ENCODE assay signal across 12 cellular contexts in the genomic region with DNA sequence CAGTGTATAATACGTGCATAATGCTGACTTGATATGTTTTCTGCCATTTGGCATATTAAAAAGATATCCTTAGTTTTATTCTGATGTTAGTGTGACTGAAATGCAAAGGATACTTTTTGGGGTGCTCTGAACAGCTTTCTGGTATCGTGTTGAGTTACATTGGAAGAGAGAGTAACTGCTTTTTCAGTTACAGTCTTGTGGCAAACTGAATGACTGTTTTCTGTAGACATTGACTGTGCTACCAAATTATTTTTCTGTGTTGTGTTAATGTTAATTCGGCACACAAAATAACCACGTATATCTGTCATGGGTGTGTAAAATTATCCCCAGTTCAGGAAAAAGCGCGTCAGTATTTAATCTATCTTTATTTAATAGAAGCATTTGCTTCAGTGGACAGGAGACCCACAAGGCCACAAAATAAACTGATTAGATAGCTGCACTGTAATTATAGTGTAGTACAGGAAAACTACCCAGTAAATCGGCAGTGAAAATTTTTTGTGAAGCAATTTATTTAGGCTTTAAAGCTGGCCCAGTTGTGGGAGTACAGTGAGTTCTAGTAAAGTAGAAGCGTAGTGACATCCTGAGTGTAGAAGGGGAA. TPM values are rescaled to one million over a fixed set of nuclear protein-coding genes. Genes with fewer than 3 reads are reported as not detected.
DNase-seq lines count a peak whose midpoint lies in the region; ATAC-seq and TF ChIP-seq lines count a peak whose summit lies in the region.
"Had no signal": no experiment of that assay in that cellular context is flagged by ENCODE, and none has a peak within 500 bp of the region (broad histone marks: within the 10 kb centered on the region; RNA-seq: fewer than 3 reads in every experiment).

No MANE protein-coding gene starts in this region.

- no peak for DNase-seq in cardiac muscle cell (ENCODE audit: low read depth in 1 of 2, low spot score in 1 of 2)
- DNase-seq in left cardiac atrium, result no peak
- no peak for DNase-seq in activated CD4-positive, alpha-beta memory T cell treated with anti-CD3 and anti-CD28 coated beads for 36 hours
- DNase-seq in hepatocyte (ENCODE audit: low spot score), result no peak
- DNase-seq in type B pancreatic cell (ENCODE audit: extremely low spot score, unreplicated experiment), result no peak
- no peak for DNase-seq in substantia nigra (lab: John Stamatoyannopoulos, UW)
- DNase-seq in NCI-H1930 (lab: John Stamatoyannopoulos, UW), result no peak
- DNase-seq: activated CD4-positive, CD25-positive, alpha-beta regulatory T cell treated with anti-CD3 and anti-CD28 coated beads, Interleukin-2, amount 50 U/mL, for 72 hours; AML-193; NCI-H1105; Peyer's patch had no signal

- H3K27me3 ChIP-seq in cardiac muscle cell, result no peaks in the 10 kb centered on the region
- H3K27me3 ChIP-seq in hepatocyte, result no peaks in the 10 kb centered on the region
- H3K27me3 ChIP-seq: Peyer's patch had no signal

- ATAC-seq in left cardiac atrium (no peak), GM18505 (IDR thresholded peaks at IDR 0.05; ENCODE audit: unreplicated experiment) (no peak)

- H2AFZ ChIP-seq in hepatocyte, result no peak overlapping the region

- peaks cover 35% of the 10 kb centered on the region for H4K20me1 ChIP-seq in hepatocyte (ENCODE audit: insufficient read depth, poor library complexity, severe bottlenecking)

- no peaks in the 10 kb centered on the region for H3K4me1 ChIP-seq in cardiac muscle cell (ENCODE audit: low read depth)
- peaks cover 23% of the 10 kb centered on the region for H3K4me1 ChIP-seq in hepatocyte (ENCODE audit: insufficient read depth)

- no peaks in the 10 kb centered on the region for H3K27me3 Mint-ChIP-seq in activated CD4-positive, alpha-beta memory T cell treated with anti-CD3 and anti-CD28 coated beads for 36 hours
- H3K27me3 Mint-ChIP-seq in type B pancreatic cell, result peaks cover 5% of the 10 kb centered on the region

- POLR2A ChIA-PET in activated CD4-positive, alpha-beta memory T cell treated with anti-CD3 and anti-CD28 coated beads for 36 hours (lab: Charles Lee), result interaction anchor here (0.7 to 1.4 kb wide), 2 partner anchors 33 to 72 kb away, joined by 3 read pairs; no protein-coding TSS in a partner anchor

- CTCF ChIA-PET in activated CD4-positive, alpha-beta memory T cell treated with anti-CD3 and anti-CD28 coated beads for 36 hours (lab: Charles Lee), result interaction anchor here (1.5 kb wide), 1 partner anchor 228 kb away, joined by 4 read pairs; no protein-coding TSS in a partner anchor

- peak overlapping the region; percentile 79 for H3K4me2 ChIP-seq in hepatocyte

- H3K79me2 ChIP-seq in hepatocyte, result peaks cover 71% of the 10 kb centered on the region

- H3K27ac ChIP-seq in cardiac muscle cell (peak overlapping the region; percentile 26), hepatocyte (peak overlapping the region; percentile 71), substantia nigra (ENCODE audit: low read depth, low read length, poor library complexity, severe bottlenecking) (no peak overlapping the region)

- WGBS in hepatocyte (ENCODE audit: low lambda C conversion rate, missing lambda C conversion rate), result 79% methylated on average over 8 of the region's 8 CpGs

- H3K4me3 Mint-ChIP-seq in activated CD4-positive, alpha-beta memory T cell treated with anti-CD3 and anti-CD28 coated beads for 36 hours, result peak overlapping the region; percentile 73
- peak overlapping the region; percentile 73 for H3K4me3 Mint-ChIP-seq in type B pancreatic cell

- H3K9me3 ChIP-seq in cardiac muscle cell (ENCODE audit: low read depth) (no peaks in the 10 kb centered on the region), hepatocyte (ENCODE audit: low read depth) (no peaks in the 10 kb centered on the region)
- H3K9me3 ChIP-seq: Peyer's patch had no signal

- H3K27ac Mint-ChIP-seq in activated CD4-positive, alpha-beta memory T cell treated with anti-CD3 and anti-CD28 coated beads for 36 hours, result peak overlapping the region; percentile 84
- H3K27ac Mint-ChIP-seq in type B pancreatic cell, result peak overlapping the region; percentile 70

- H3K9me2 ChIP-seq in hepatocyte (replicated peaks; ENCODE audit: insufficient read depth), result no peaks in the 10 kb centered on the region

- TF ChIP-seq POLR2A in GM18505 (IDR thresholded peaks at IDR 0.05; ENCODE audit: borderline replicate concordance, extremely low read depth, insufficient read depth, insufficient read length), result no peak

- TF ChIP-seq CTCF in cardiac muscle cell (IDR thresholded peaks at IDR 0.05; ENCODE audit: low read depth, low read length) (no peak), hepatocyte (IDR thresholded peaks at IDR 0.05; ENCODE audit: poor library complexity) (no peak), type B pancreatic cell (conservative IDR thresholded peaks at IDR 0.05) (no peak)

- H3K9me3 Mint-ChIP-seq in activated CD4-positive, alpha-beta memory T cell treated with anti-CD3 and anti-CD28 coated beads for 36 hours, result peaks cover 2% of the 10 kb centered on the region
- peaks cover 13% of the 10 kb centered on the region for H3K9me3 Mint-ChIP-seq in type B pancreatic cell

- intact Hi-C loops in left cardiac atrium (cut with DNase I), result no loop called here
- intact Hi-C loops in activated CD4-positive, alpha-beta memory T cell treated with anti-CD3 and anti-CD28 coated beads for 36 hours (cut with micrococcal nuclease), result loop anchor here (2.0 to 10.0 kb wide), 6 partner anchors 33 to 1270 kb away; partner anchors contain the start of gene POP4

- H3K36me3 Mint-ChIP-seq in activated CD4-positive, alpha-beta memory T cell treated with anti-CD3 and anti-CD28 coated beads for 36 hours, result peaks cover 11% of the 10 kb centered on the region
- H3K36me3 Mint-ChIP-seq in type B pancreatic cell, result peaks cover 7% of the 10 kb centered on the region

- H3K4me3 ChIP-seq in cardiac muscle cell (no peak overlapping the region), hepatocyte (no peak overlapping the region)

- H3K4me1 Mint-ChIP-seq in activated CD4-positive, alpha-beta memory T cell treated with anti-CD3 and anti-CD28 coated beads for 36 hours (ENCODE audit: low read depth), result peaks cover 54% of the 10 kb centered on the region
- peaks cover 39% of the 10 kb centered on the region for H3K4me1 Mint-ChIP-seq in type B pancreatic cell (ENCODE audit: unreplicated experiment)

- no peaks in the 10 kb centered on the region for H3K36me3 ChIP-seq in cardiac muscle cell
- H3K36me3 ChIP-seq in hepatocyte (replicated peaks; ENCODE audit: insufficient read depth, low read depth), result no peaks in the 10 kb centered on the region
- H3K36me3 ChIP-seq: Peyer's patch had no signal

RNA-seq across cellular contexts. Expression of gene URI1, which starts 2.5 kb away (rescaled TPM):
- total RNA-seq in cardiac muscle cell (36.3 and 49.9 TPM in 2 replicates), left cardiac atrium (10 to 100 TPM; 35.2 to 37.1 TPM), hepatocyte (63.6 and 66.7 TPM in 2 replicates), type B pancreatic cell (ENCODE audit: low replicate concordance) (51.6 and 63.2 TPM in 2 replicates)
- polyA plus RNA-seq in cardiac muscle cell (49.7 and 63.7 TPM in 2 replicates), hepatocyte (49.6 and 50.0 TPM in 2 replicates)
- total RNA-seq in activated CD4-positive, alpha-beta memory T cell treated with anti-CD3 and anti-CD28 coated beads for 36 hours, result 10 to 100 TPM; 66.9 to 68.5 TPM
